Comparison of ENCODE assay signal across 8 cellular contexts in the genomic region with DNA sequence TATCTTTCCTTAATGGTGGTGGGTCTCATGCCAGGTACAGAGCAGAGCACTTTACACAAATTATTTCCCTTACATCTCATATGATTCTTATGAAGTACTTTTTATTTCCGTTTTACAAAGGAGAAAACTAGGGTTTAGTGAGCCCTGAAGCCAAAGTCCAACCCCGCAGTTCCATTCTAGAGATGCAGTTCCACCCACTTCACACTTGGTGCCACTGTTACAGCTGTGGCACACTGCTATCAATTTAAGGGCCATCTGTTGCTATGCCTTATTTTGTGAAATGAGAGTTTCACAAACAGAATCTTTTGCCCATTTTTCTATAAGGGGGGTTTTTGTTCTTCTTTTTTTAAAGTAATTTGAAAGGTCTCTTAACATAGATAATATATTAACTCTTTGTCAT.
DNase-seq lines count a peak whose midpoint lies in the region; ATAC-seq and TF ChIP-seq lines count a peak whose summit lies in the region.

No MANE protein-coding gene starts in this region.

- no peak overlapping the region for H3K4me3 ChIP-seq in AG09309 (ENCODE audit: control insufficient read depth, low read depth, low read length)

- peak; percentile 57 for TF ChIP-seq CTCF in AG09309 (IDR thresholded peaks at IDR 0.05; ENCODE audit: control insufficient read depth, insufficient read depth, low read depth, low read length, missing control alignments)

- DNase-seq in AG09309 (ENCODE audit: low read depth) (no peak), RPMI8226 (peak; percentile 17), hepatic stellate cell (ENCODE audit: low spot score) (peak; percentile 24), activated T-cell treated with anti-CD3 and anti-CD28 coated beads for 4 hours (no peak)
- no peak for DNase-seq in activated T-cell treated with anti-CD3 and anti-CD28 coated beads, Interleukin-2, amount 50 U/mL, for 48 hours

- ATAC-seq in GM18867 (IDR thresholded peaks at IDR 0.05; ENCODE audit: unreplicated experiment) (peak; percentile 74), GM18868 (IDR thresholded peaks at IDR 0.05; ENCODE audit: unreplicated experiment) (no peak), GM18858 (IDR thresholded peaks at IDR 0.05; ENCODE audit: unreplicated experiment) (no peak)

Comparison
In these comparisons a context has a peak if more than half of its experiments do, and no peak if none do; other contexts are left out.
1. DNase-seq: peak in RPMI8226 (single experiment) and hepatic stellate cell (single experiment); none in AG09309 (single experiment), activated T-cell treated with anti-CD3 and anti-CD28 coated beads, Interleukin-2, amount 50 U/mL, for 48 hours (0 of 2) and activated T-cell treated with anti-CD3 and anti-CD28 coated beads for 4 hours (single experiment).